In the genomic region with DNA sequence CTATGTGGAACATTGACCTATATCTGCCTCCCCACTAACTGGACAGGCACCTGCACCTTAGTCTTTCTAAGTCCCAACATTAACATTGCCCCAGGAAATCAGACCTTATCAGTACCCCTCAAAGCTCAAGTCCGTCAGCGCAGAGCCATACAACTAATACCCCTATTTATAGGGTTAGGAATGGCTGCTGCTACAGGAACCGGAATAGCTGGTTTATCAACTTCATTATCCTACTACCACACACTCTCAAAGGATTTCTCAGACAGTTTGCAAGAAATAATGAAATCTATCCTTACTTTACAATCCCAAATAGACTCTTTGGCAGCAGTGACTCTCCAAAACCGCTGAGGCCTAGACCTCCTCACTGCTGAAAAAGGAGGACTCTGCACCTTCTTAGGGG, we compare ENCODE assay signal across 9 cellular contexts. TPM values are rescaled to one million over a fixed set of nuclear protein-coding genes. Genes with fewer than 3 reads are reported as not detected.
"Had no signal": no experiment of that assay in that cellular context is flagged by ENCODE, and none has a peak within 500 bp of the region (broad histone marks: within the 10 kb centered on the region; RNA-seq: fewer than 3 reads in every experiment).

No MANE protein-coding gene starts in this region.

RNA-seq across cellular contexts. Expression of a gene that starts 48.9 kb away (rescaled TPM):
- total RNA-seq: activated CD4-positive, alpha-beta memory T cell treated with anti-CD3 and anti-CD28 coated beads for 36 hours; activated naive CD8-positive, alpha-beta T cell treated with anti-CD3 and anti-CD28 coated beads for 36 hours; activated T-helper 2 cell treated with anti-CD3 and anti-CD28 coated beads, Interferon-gamma antibody, Interleukin-2, Interleukin-4, amounts not matched to agents 10 μg/mL and 5 μg/mL and 100 μg/mL, durations not matched to agents 14 hours and 24 hours and 36 hours; adrenal gland; body of pancreas; cardiac septum; esophagus muscularis mucosa had no signal
- polyA plus RNA-seq: foreskin keratinocyte, heart left ventricle had no signal
